In genomic region chr5:128498844-128499455, GRCh38 we compare ENCODE assay signal across 9 cellular contexts. TPM values are rescaled to one million over a fixed set of nuclear protein-coding genes. Genes with fewer than 3 reads are reported as not detected.
DNase-seq lines count a peak whose midpoint lies in the region; ATAC-seq and TF ChIP-seq lines count a peak whose summit lies in the region.
"Had no signal": no experiment of that assay in that cellular context is flagged by ENCODE, and none has a peak within 500 bp of the region (broad histone marks: within the 10 kb centered on the region; RNA-seq: fewer than 3 reads in every experiment).

No MANE protein-coding gene starts in this region.

- H3K4me2 ChIP-seq in mesendoderm (ENCODE audit: low read length): no peak overlapping the region

- no peak overlapping the region for H3K56ac ChIP-seq in mesendoderm (ENCODE audit: low read length)

- no peaks in the 10 kb centered on the region for H3K27me3 ChIP-seq in mesendoderm (ENCODE audit: insufficient read depth, low read length, poor library complexity)
- H3K27me3 ChIP-seq in MG63: no peaks in the 10 kb centered on the region

- H2BK120ac ChIP-seq in mesendoderm (ENCODE audit: low read depth, low read length): no peak overlapping the region

- no peaks in the 10 kb centered on the region for H3K27me3 Mint-ChIP-seq in MCF 10A (ENCODE audit: insufficient read depth, unreplicated experiment)
- no peaks in the 10 kb centered on the region for H3K27me3 Mint-ChIP-seq in activated CD4-positive, alpha-beta memory T cell treated with anti-CD3 and anti-CD28 coated beads, Interleukin-2, amount 10 ng/mL, durations not matched to agents 7 days and 5 days
- H3K27me3 Mint-ChIP-seq: activated B cell treated with CpG ODN at 0.5 μM for 24 hours had no signal

- intact Hi-C loops in MCF 10A (cut with micrococcal nuclease): loop anchor here (1.0 to 10.0 kb wide), 7 partner anchors 154 to 937 kb away; no protein-coding TSS in a partner anchor

- H3K4me1 ChIP-seq in mesendoderm (ENCODE audit: control insufficient read depth, low read depth, low read length): no peaks in the 10 kb centered on the region

- peak; percentile 3 for DNase-seq in GM04504 (ENCODE audit: low read depth)
- DNase-seq in Kasumi-1 (lab: John Stamatoyannopoulos, UW): peak; percentile 51 to 82
- peak; percentile 77 for DNase-seq in MCF 10A (ENCODE audit: unreplicated experiment)
- peak; percentile 31 for DNase-seq in mesendoderm
- no peak for DNase-seq in MG63
- DNase-seq in activated CD4-positive, alpha-beta memory T cell treated with anti-CD3 and anti-CD28 coated beads, Interleukin-2, amount 10 ng/mL, durations not matched to agents 7 days and 5 days: no peak
- no peak for DNase-seq in cerebellar nuclear complex (lab: John Stamatoyannopoulos, UW)
- DNase-seq: activated B cell treated with CpG ODN at 0.5 μM for 24 hours had no signal

- peaks cover 3% of the 10 kb centered on the region for H3K36me3 ChIP-seq in mesendoderm (ENCODE audit: control insufficient read depth, insufficient read depth, low read length)
- H3K36me3 ChIP-seq in MG63: no peaks in the 10 kb centered on the region

- CTCF ChIA-PET in MCF 10A (lab: Yijun Ruan, JAX): interaction anchor here (0.5 to 5.7 kb wide), 33 partner anchors 9 to 794 kb away, joined by 3 to 121 read pairs (median 4); partner anchors contain the start of gene ISOC1
- CTCF ChIA-PET in activated CD4-positive, alpha-beta memory T cell treated with anti-CD3 and anti-CD28 coated beads, Interleukin-2, amount 10 ng/mL, durations not matched to agents 7 days and 5 days (lab: Charles Lee): interaction anchor here (1.0 kb wide), 1 partner anchor 287 kb away, joined by 5 read pairs; no protein-coding TSS in a partner anchor

- no peak overlapping the region for H3K4ac ChIP-seq in mesendoderm (ENCODE audit: low read depth, low read length)

- H3K79me1 ChIP-seq in mesendoderm (ENCODE audit: low read length): peaks cover 7% of the 10 kb centered on the region

- peaks cover 8% of the 10 kb centered on the region for H3K4me1 Mint-ChIP-seq in MCF 10A (ENCODE audit: insufficient read depth, unreplicated experiment)
- H3K4me1 Mint-ChIP-seq in activated CD4-positive, alpha-beta memory T cell treated with anti-CD3 and anti-CD28 coated beads, Interleukin-2, amount 10 ng/mL, durations not matched to agents 7 days and 5 days: no peaks in the 10 kb centered on the region
- H3K4me1 Mint-ChIP-seq: activated B cell treated with CpG ODN at 0.5 μM for 24 hours had no signal

- H3K18ac ChIP-seq in mesendoderm (ENCODE audit: low read length): no peak overlapping the region

- WGBS in mesendoderm (ENCODE audit: extremely low coverage, insufficient coverage, low lambda C conversion rate): no CpG with 5 or more reads among the region's 5 CpGs

- no peak for ATAC-seq in HG02642 (IDR thresholded peaks at IDR 0.05; ENCODE audit: poor library complexity, unreplicated experiment)

- TF ChIP-seq CTCF in MCF 10A (IDR thresholded peaks at IDR 0.05; ENCODE audit: unreplicated experiment): peak; percentile 46

- no peak overlapping the region for H4K8ac ChIP-seq in mesendoderm (ENCODE audit: low read depth, low read length)

- POLR2A ChIA-PET in MCF 10A (lab: Yijun Ruan, JAX): interaction anchor here (0.6 to 1.1 kb wide), 3 partner anchors 8 to 284 kb away, joined by 3 to 5 read pairs (median 3); no protein-coding TSS in a partner anchor
- POLR2A ChIA-PET in activated CD4-positive, alpha-beta memory T cell treated with anti-CD3 and anti-CD28 coated beads, Interleukin-2, amount 10 ng/mL, durations not matched to agents 7 days and 5 days (lab: Charles Lee): no interaction called here

- no peak overlapping the region for H2AK5ac ChIP-seq in mesendoderm (ENCODE audit: low read length)

- H4K5ac ChIP-seq in mesendoderm (ENCODE audit: low read length): no peak overlapping the region

- no peak overlapping the region for H2BK15ac ChIP-seq in mesendoderm (replicated peaks; ENCODE audit: low read depth)

- H3K4me3 Mint-ChIP-seq in MCF 10A (ENCODE audit: unreplicated experiment): no peak overlapping the region
- no peak overlapping the region for H3K4me3 Mint-ChIP-seq in activated CD4-positive, alpha-beta memory T cell treated with anti-CD3 and anti-CD28 coated beads, Interleukin-2, amount 10 ng/mL, durations not matched to agents 7 days and 5 days
- H3K4me3 Mint-ChIP-seq: activated B cell treated with CpG ODN at 0.5 μM for 24 hours had no signal

- no peak overlapping the region for H3K4me3 ChIP-seq in mesendoderm (ENCODE audit: low read length)
- H3K4me3 ChIP-seq in MG63: no peak overlapping the region

- BruUV-seq in MCF 10A (replicated peaks; lab: Mats Ljungman, UMichigan): no TSS peak

- no peak overlapping the region for H2BK5ac ChIP-seq in mesendoderm (ENCODE audit: low read length)

- peaks cover under 1% of the 10 kb centered on the region for H3K79me2 ChIP-seq in mesendoderm (ENCODE audit: control insufficient read depth, insufficient read depth, low read length)

- H3K9me3 Mint-ChIP-seq in MCF 10A (ENCODE audit: unreplicated experiment): peaks cover 9% of the 10 kb centered on the region
- peaks cover 8% of the 10 kb centered on the region for H3K9me3 Mint-ChIP-seq in activated CD4-positive, alpha-beta memory T cell treated with anti-CD3 and anti-CD28 coated beads, Interleukin-2, amount 10 ng/mL, durations not matched to agents 7 days and 5 days

- peaks cover 20% of the 10 kb centered on the region for H3K36me3 Mint-ChIP-seq in MCF 10A (ENCODE audit: insufficient read depth, unreplicated experiment)
- H3K36me3 Mint-ChIP-seq in activated CD4-positive, alpha-beta memory T cell treated with anti-CD3 and anti-CD28 coated beads, Interleukin-2, amount 10 ng/mL, durations not matched to agents 7 days and 5 days (ENCODE audit: low read depth): no peaks in the 10 kb centered on the region

- H3K27ac Mint-ChIP-seq in MCF 10A (ENCODE audit: low read depth, unreplicated experiment): no peak overlapping the region
- H3K27ac Mint-ChIP-seq in activated CD4-positive, alpha-beta memory T cell treated with anti-CD3 and anti-CD28 coated beads, Interleukin-2, amount 10 ng/mL, durations not matched to agents 7 days and 5 days: no peak overlapping the region
- H3K27ac Mint-ChIP-seq: activated B cell treated with CpG ODN at 0.5 μM for 24 hours had no signal

- no peak overlapping the region for H3K23ac ChIP-seq in mesendoderm (ENCODE audit: low read length)

- no peaks in the 10 kb centered on the region for H3K9me3 ChIP-seq in MG63

- no peak overlapping the region for H3K9ac ChIP-seq in mesendoderm (ENCODE audit: low read length)

- H3K27ac ChIP-seq in mesendoderm (ENCODE audit: low read depth, low read length): no peak overlapping the region

RNA-seq across cellular contexts. Expression of gene FBN2, which starts 39.1 kb away (rescaled TPM):
- 193 and 236 TPM in 2 replicates for total RNA-seq in MCF 10A (2022)
- 11.6 TPM for polyA plus RNA-seq in mesendoderm (2013, experiment 1 of 2)
- 10.1 TPM for polyA plus RNA-seq in mesendoderm (2013, experiment 2 of 2)
- total RNA-seq in MG63 (2014; rRNA removed; shearing (Covaris generic); ENCODE audit: low replicate concordance): 6.2 and 8.9 TPM in 2 replicates
- not detected for total RNA-seq in activated CD4-positive, alpha-beta memory T cell treated with anti-CD3 and anti-CD28 coated beads, Interleukin-2, amount 10 ng/mL, durations not matched to agents 7 days and 5 days
- total RNA-seq: activated B cell treated with CpG ODN at 0.5 μM for 24 hours had no signal

Comparison
In these comparisons a context has a peak if more than half of its experiments do, and no peak if none do; other contexts are left out.
1. DNase-seq: peak in GM04504 (single experiment), Kasumi-1 (2 of 2), MCF 10A (single experiment) and mesendoderm (single experiment); none in MG63 (single experiment), activated CD4-positive, alpha-beta memory T cell treated with anti-CD3 and anti-CD28 coated beads, Interleukin-2, amount 10 ng/mL, durations not matched to agents 7 days and 5 days (single experiment) and cerebellar nuclear complex (0 of 2).
2. RNA of gene FBN2, which starts 39.1 kb away (total RNA-seq): 193 to 236 TPM in MCF 10A; 6.2 to 8.9 TPM in MG63 and not detected in activated CD4-positive, alpha-beta memory T cell treated with anti-CD3 and anti-CD28 coated beads, Interleukin-2, amount 10 ng/mL, durations not matched to agents 7 days and 5 days; every median in the first group is over 10 times any median in the second.